In genomic region chr7:95476072-95476845, GRCh38 we compare ENCODE assay signal across 10 cellular contexts. TPM values are rescaled to one million over a fixed set of nuclear protein-coding genes. Genes with fewer than 3 reads are reported as not detected.
A peak's percentile ranks its signal among the peaks of the same experiment; 100 is the strongest.
DNase-seq lines count a peak whose midpoint lies in the region; TF ChIP-seq lines count a peak whose summit lies in the region.
"Had no signal": no experiment of that assay in that cellular context is flagged by ENCODE, and none has a peak within 500 bp of the region (broad histone marks: within the 10 kb centered on the region; RNA-seq: fewer than 3 reads in every experiment).

No MANE protein-coding gene starts in this region.

- no peak overlapping the region for H3K23ac ChIP-seq in mesenchymal stem cell (ENCODE audit: low read length in 2 of 2)

- no peak overlapping the region for H2AFZ ChIP-seq in mammary epithelial cell (ENCODE audit: low read depth, low read length)
- no peak overlapping the region for H2AFZ ChIP-seq in mesenchymal stem cell (ENCODE audit: low read depth, low read length)
- H2AFZ ChIP-seq in smooth muscle cell (ENCODE audit: low read depth): peak overlapping the region; percentile 65

- H3F3A ChIP-seq in smooth muscle cell (ENCODE audit: low read depth): peaks cover 12% of the 10 kb centered on the region

- H3K36me3 ChIP-seq in mammary epithelial cell (ENCODE audit: insufficient read depth, low read length) (no peaks in the 10 kb centered on the region), adipocyte (ENCODE audit: control insufficient read depth, insufficient read depth, low read length, severe bottlenecking) (no peaks in the 10 kb centered on the region), mesenchymal stem cell (ENCODE audit: control insufficient read depth in 1 of 2, insufficient read depth in 2 of 2, low read depth in 1 of 2, low read length in 2 of 2) (no peaks in the 10 kb centered on the region), smooth muscle cell (ENCODE audit: low read depth) (no peaks in the 10 kb centered on the region)
- H3K36me3 ChIP-seq: ascending aorta had no signal

- no peaks in the 10 kb centered on the region for H3K9me3 Mint-ChIP-seq in MCF 10A (ENCODE audit: unreplicated experiment)
- H3K9me3 Mint-ChIP-seq: activated T-cell treated with anti-CD3 and anti-CD28 coated beads, Interleukin-2, amount 50 U/mL, for 4 hours had no signal

- H3K4me3 ChIP-seq in mammary epithelial cell (replicated peaks in 1 of 3; ENCODE audit: insufficient read depth in 1 of 3, low read depth in 2 of 3, low read length in 3 of 3): no peak overlapping the region
- no peak overlapping the region for H3K4me3 ChIP-seq in adipocyte (ENCODE audit: low read length)
- H3K4me3 ChIP-seq in mesenchymal stem cell (ENCODE audit: insufficient read depth in 1 of 2, low read depth in 1 of 2, low read length in 2 of 2): no peak overlapping the region
- H3K4me3 ChIP-seq in smooth muscle cell: peak overlapping the region; percentile 14
- H3K4me3 ChIP-seq: ascending aorta had no signal

- in situ Hi-C loops in mammary epithelial cell (cut with MboI; ENCODE audit: low sequenced_read_pairs in 2 of 2): no loop called here
- in situ Hi-C loops in GM13976 (cut with MboI; ENCODE audit: low sequenced_read_pairs, unreplicated experiment): loop anchor here (25.0 kb wide), 1 partner anchor 1014 kb away; no protein-coding TSS in a partner anchor

- no peak overlapping the region for H3K4me2 ChIP-seq in mammary epithelial cell (ENCODE audit: insufficient read depth, low read depth, low read length)
- H3K4me2 ChIP-seq in mesenchymal stem cell (ENCODE audit: low read length, poor library complexity, severe bottlenecking): no peak overlapping the region
- peak overlapping the region; percentile 64 for H3K4me2 ChIP-seq in smooth muscle cell

- H2BK12ac ChIP-seq in mesenchymal stem cell (ENCODE audit: low read length in 2 of 2): no peak overlapping the region

- H3K27ac Mint-ChIP-seq in MCF 10A (ENCODE audit: low read depth, unreplicated experiment): no peak overlapping the region

- DNase-seq in MCF 10A (ENCODE audit: unreplicated experiment) (peak; percentile 18), mammary epithelial cell (no peak), adipocyte (ENCODE audit: low read depth) (no peak), mesenchymal stem cell (peak; percentile 17), smooth muscle cell (lab: John Stamatoyannopoulos, UW; ENCODE audit: unreplicated experiment) (no peak), GM13976 (ENCODE audit: low spot score) (no peak)
- no peak for DNase-seq in activated effector memory CD4-positive, alpha-beta T cell treated with Interleukin-2 at 50 U/mL for 16 hours
- DNase-seq in activated CD8-positive, alpha-beta memory T cell treated with anti-CD3 and anti-CD28 coated beads, Interleukin-2, amount 50 U/mL, for 4 hours: no peak

- H3K9me3 ChIP-seq in mammary epithelial cell (replicated peaks; ENCODE audit: insufficient read depth, low read length): no peaks in the 10 kb centered on the region
- H3K9me3 ChIP-seq in adipocyte (ENCODE audit: control insufficient read depth, low read length): no peaks in the 10 kb centered on the region
- H3K9me3 ChIP-seq in mesenchymal stem cell (ENCODE audit: control insufficient read depth, low read length): no peaks in the 10 kb centered on the region
- H3K9me3 ChIP-seq in smooth muscle cell (replicated peaks; ENCODE audit: low read depth): no peaks in the 10 kb centered on the region
- H3K9me3 ChIP-seq: ascending aorta had no signal

- H3K18ac ChIP-seq in mesenchymal stem cell (ENCODE audit: low read depth in 1 of 2, low read length in 2 of 2): no peak overlapping the region

- no peaks in the 10 kb centered on the region for H3K79me2 ChIP-seq in mammary epithelial cell (ENCODE audit: insufficient read depth, low read length)
- H3K79me2 ChIP-seq in smooth muscle cell (ENCODE audit: low read depth): no peaks in the 10 kb centered on the region

- H3K14ac ChIP-seq in mesenchymal stem cell (ENCODE audit: low read length in 2 of 2): no peak overlapping the region

- POLR2A ChIA-PET in MCF 10A (lab: Yijun Ruan, JAX): interaction anchor here (0.6 to 2.3 kb wide), 8 partner anchors 9 to 101 kb away, joined by 3 to 26 read pairs (median 4); partner anchors contain the start of gene PON2

- H3K4me3 Mint-ChIP-seq in MCF 10A (ENCODE audit: unreplicated experiment): no peak overlapping the region
- H3K4me3 Mint-ChIP-seq: activated T-cell treated with anti-CD3 and anti-CD28 coated beads, Interleukin-2, amount 50 U/mL, for 4 hours had no signal

- BruUV-seq in MCF 10A (replicated peaks; lab: Mats Ljungman, UMichigan) (no TSS peak), mammary epithelial cell (replicated peaks; lab: Mats Ljungman, UMichigan) (no TSS peak)

- no peaks in the 10 kb centered on the region for H3K27me3 Mint-ChIP-seq in MCF 10A (ENCODE audit: insufficient read depth, unreplicated experiment)

- H3K4me1 ChIP-seq in mammary epithelial cell (ENCODE audit: insufficient read depth, low read length) (no peaks in the 10 kb centered on the region), adipocyte (ENCODE audit: control insufficient read depth, insufficient read depth, low read length) (peaks cover 5% of the 10 kb centered on the region), mesenchymal stem cell (ENCODE audit: control insufficient read depth, insufficient read depth, low read depth, low read length) (peaks cover 8% of the 10 kb centered on the region), smooth muscle cell (ENCODE audit: low read depth) (peaks cover 34% of the 10 kb centered on the region)
- H3K4me1 ChIP-seq: ascending aorta had no signal

- no peak overlapping the region for H3K27ac ChIP-seq in mammary epithelial cell (ENCODE audit: insufficient read depth, low read depth, low read length)
- H3K27ac ChIP-seq in mesenchymal stem cell (ENCODE audit: low read length, poor library complexity, severe bottlenecking): peak overlapping the region; percentile 19
- no peak overlapping the region for H3K27ac ChIP-seq in smooth muscle cell (ENCODE audit: low read depth)
- H3K27ac ChIP-seq: ascending aorta had no signal

- intact Hi-C loops in MCF 10A (cut with micrococcal nuclease): loop anchor here (5.0 to 10.0 kb wide), 5 partner anchors 71 to 1179 kb away; partner anchors contain the start of gene SGCE
- intact Hi-C loops in mammary epithelial cell (cut with micrococcal nuclease): loop anchor here (2.0 to 10.0 kb wide), 7 partner anchors 141 to 1181 kb away; partner anchors contain the start of gene SGCE

- H3K27me3 ChIP-seq in mammary epithelial cell (ENCODE audit: insufficient read depth, low read length) (no peaks in the 10 kb centered on the region), adipocyte (replicated peaks; ENCODE audit: control insufficient read depth, insufficient read depth, low read length) (no peaks in the 10 kb centered on the region), mesenchymal stem cell (ENCODE audit: control insufficient read depth in 1 of 2, insufficient read depth in 1 of 2, low read length in 2 of 2) (no peaks in the 10 kb centered on the region), smooth muscle cell (ENCODE audit: low read depth) (no peaks in the 10 kb centered on the region)
- H3K27me3 ChIP-seq: ascending aorta had no signal

- TF ChIP-seq CTCF in MCF 10A (IDR thresholded peaks at IDR 0.05; ENCODE audit: unreplicated experiment) (no peak), mammary epithelial cell (conservative IDR thresholded peaks at IDR 0.05 in 1 of 2, IDR thresholded peaks at IDR 0.05 in 1 of 2; ENCODE audit: extremely low read depth in 1 of 2, insufficient read depth in 1 of 2, low read depth in 1 of 2, low read length in 2 of 2) (no peak), smooth muscle cell (IDR thresholded peaks at IDR 0.05; ENCODE audit: borderline replicate concordance, insufficient read depth, poor library complexity, severe bottlenecking) (no peak), GM13976 (IDR thresholded peaks at IDR 0.05; ENCODE audit: borderline replicate concordance, control extremely low read depth, extremely low read depth, insufficient read depth, missing control alignments) (no peak)

- H3K4me1 Mint-ChIP-seq in MCF 10A (ENCODE audit: insufficient read depth, unreplicated experiment): peaks cover 14% of the 10 kb centered on the region

- no peak overlapping the region for H3K4ac ChIP-seq in mesenchymal stem cell (ENCODE audit: low read depth in 1 of 2, low read length in 2 of 2)

- WGBS in mammary epithelial cell (ENCODE audit: low coverage, missing lambda C conversion rate): 83% methylated on average over 9 of the region's 9 CpGs
- 64% methylated on average over 4 of the region's 9 CpGs for WGBS in mesenchymal stem cell
- WGBS in smooth muscle cell (ENCODE audit: low lambda C conversion rate): 73% methylated on average over 9 of the region's 9 CpGs

- no peak overlapping the region for H2BK5ac ChIP-seq in mesenchymal stem cell (ENCODE audit: low read depth, low read length, poor library complexity, severe bottlenecking)

- H2BK120ac ChIP-seq in mesenchymal stem cell (ENCODE audit: low read depth, low read length): no peak overlapping the region

- H4K20me1 ChIP-seq in mammary epithelial cell (ENCODE audit: insufficient read depth, low read length) (no peaks in the 10 kb centered on the region), smooth muscle cell (ENCODE audit: low read depth) (no peaks in the 10 kb centered on the region)

- peak overlapping the region; percentile 28 for H4K8ac ChIP-seq in mesenchymal stem cell (ENCODE audit: low read length)

- H3K79me1 ChIP-seq in mesenchymal stem cell (replicated peaks; ENCODE audit: low read length, poor library complexity, severe bottlenecking): peaks cover 3% of the 10 kb centered on the region

- H3K36me3 Mint-ChIP-seq in MCF 10A (ENCODE audit: insufficient read depth, unreplicated experiment): no peaks in the 10 kb centered on the region

- H4K91ac ChIP-seq in mesenchymal stem cell (ENCODE audit: low read length): no peak overlapping the region

- no peak overlapping the region for H2BK15ac ChIP-seq in mesenchymal stem cell (ENCODE audit: low read depth, poor library complexity, severe bottlenecking)

- H2AK5ac ChIP-seq in mesenchymal stem cell (ENCODE audit: low read length, severe bottlenecking): peak overlapping the region; percentile 4

- CTCF ChIA-PET in MCF 10A (lab: Yijun Ruan, JAX) (interaction anchor here (0.5 to 6.5 kb wide), 56 partner anchors 9 to 1758 kb away, joined by 3 to 66 read pairs (median 4); partner anchors contain the start of genes ASB4 and PON2), mammary epithelial cell (lab: Charles Lee; ENCODE audit: low non-redundant PET) (interaction anchor here (0.8 kb wide), 1 partner anchor 1027 kb away, joined by 3 read pairs; no protein-coding TSS in a partner anchor)

- dilution Hi-C loops in mammary epithelial cell (cut with HindIII; ENCODE audit: low sequenced_read_pairs): no loop called here

- H3K9ac ChIP-seq in mammary epithelial cell (ENCODE audit: insufficient read depth, low read length) (no peak overlapping the region), adipocyte (ENCODE audit: low read length) (peak overlapping the region; percentile 16), mesenchymal stem cell (ENCODE audit: low read length) (peak overlapping the region; percentile 69), smooth muscle cell (ENCODE audit: low read depth) (no peak overlapping the region)

RNA-seq across cellular contexts. Expression of gene ASB4, which starts 9.5 kb away (rescaled TPM):
- total RNA-seq in MCF 10A (2022): not detected in 2 replicates
- total RNA-seq in mammary epithelial cell: not detected
- not detected for polyA plus RNA-seq in mammary epithelial cell
- not detected for polyA minus RNA-seq in mammary epithelial cell
- polyA plus RNA-seq in mesenchymal stem cell (2013, experiment 1 of 2): 0.03 TPM
- polyA plus RNA-seq in mesenchymal stem cell (2013, experiment 2 of 2): not detected
- total RNA-seq in smooth muscle cell: not detected in 2 replicates
- polyA plus RNA-seq in smooth muscle cell: not detected in 2 replicates

RNA-seq across cellular contexts. Expression of gene PON2, which starts 41.4 kb away (rescaled TPM):
- total RNA-seq in MCF 10A (2022) (120 and 140 TPM in 2 replicates), mammary epithelial cell (10 to 100 TPM; 61.2 to 89.2 TPM), smooth muscle cell (116 and 121 TPM in 2 replicates)
- polyA plus RNA-seq in mammary epithelial cell (52.1 TPM), smooth muscle cell (74.7 and 97.1 TPM in 2 replicates)
- polyA minus RNA-seq in mammary epithelial cell: 23.1 TPM
- 141 TPM for polyA plus RNA-seq in mesenchymal stem cell (2013, experiment 1 of 2)
- 142 TPM for polyA plus RNA-seq in mesenchymal stem cell (2013, experiment 2 of 2)

Comparison
In these comparisons a context has a peak if more than half of its experiments do, and no peak if none do; other contexts are left out.
1. DNase-seq: peak in MCF 10A (single experiment) and mesenchymal stem cell (single experiment); none in mammary epithelial cell (single experiment), adipocyte (single experiment), smooth muscle cell (single experiment), activated effector memory CD4-positive, alpha-beta T cell treated with Interleukin-2 at 50 U/mL for 16 hours (single experiment), GM13976 (single experiment) and activated CD8-positive, alpha-beta memory T cell treated with anti-CD3 and anti-CD28 coated beads, Interleukin-2, amount 50 U/mL, for 4 hours (single experiment).
2. H3K9ac ChIP-seq: peak in adipocyte (single experiment) and mesenchymal stem cell (single experiment); none in mammary epithelial cell (single experiment) and smooth muscle cell (single experiment).